ENCODE assay signal across 39 cellular contexts in the genomic region with DNA sequence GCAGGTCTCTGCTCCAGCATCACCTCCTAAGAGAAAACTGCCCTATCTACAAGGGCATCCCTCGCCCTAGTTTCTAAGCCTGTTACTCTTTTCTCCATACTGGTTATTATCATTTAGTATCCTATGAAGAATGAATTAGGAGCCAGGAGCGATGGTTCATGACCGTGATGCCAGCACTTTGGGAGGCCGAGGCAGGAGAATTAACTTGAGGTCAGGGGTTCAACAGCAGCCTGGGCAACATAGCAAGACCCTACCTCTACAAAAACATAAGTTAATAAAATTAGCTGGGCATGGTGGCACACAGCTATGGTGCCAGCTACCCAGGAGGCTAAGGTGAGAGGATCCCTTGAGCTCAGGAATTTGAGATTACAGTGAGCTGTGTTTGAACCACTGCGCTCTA.
"Had no signal": no experiment of that assay in that cellular context is flagged by ENCODE, and none has a peak within 500 bp of the region (broad histone marks: within the 10 kb centered on the region; RNA-seq: fewer than 3 reads in every experiment).

No MANE protein-coding gene starts in this region.

- H3K9me3 ChIP-seq: ascending aorta had no signal

- H3K27ac Mint-ChIP-seq: activated CD4-positive, alpha-beta memory T cell treated with anti-CD3 and anti-CD28 coated beads, Interleukin-2, amount 10 ng/mL, durations not matched to agents 7 days and 5 days; activated CD4-positive, alpha-beta T cell treated with anti-CD3 and anti-CD28 coated beads for 36 hours; activated CD4-positive, alpha-beta T cell treated with anti-CD3 and anti-CD28 coated beads, Interleukin-2, amount 10 ng/mL, durations not matched to agents 7 days and 5 days; activated CD8-positive, alpha-beta memory T cell treated with anti-CD3 and anti-CD28 coated beads, Interleukin-2, amount 10 ng/mL, durations not matched to agents 7 days and 5 days; activated CD8-positive, alpha-beta T cell treated with anti-CD3 and anti-CD28 coated beads, Interleukin-2, amount 10 ng/mL, durations not matched to agents 7 days and 5 days; activated naive CD4-positive, alpha-beta T cell treated with anti-CD3 and anti-CD28 coated beads, Interleukin-2, amount 10 ng/mL, durations not matched to agents 7 days and 5 days; activated naive CD4-positive, alpha-beta T cell treated with anti-CD3 and anti-CD28 coated beads, Interleukin-2, amount 50 U/mL, for 24 hours; activated naive CD8-positive, alpha-beta T cell; activated naive CD8-positive, alpha-beta T cell treated with anti-CD3 and anti-CD28 coated beads, Interleukin-2, amount 10 ng/mL, durations not matched to agents 7 days and 5 days; activated naive CD8-positive, alpha-beta T cell treated with anti-CD3 and anti-CD28 coated beads, Interleukin-2, amount 50 U/mL, for 24 hours; activated T-cell treated with anti-CD3 and anti-CD28 coated beads, Interleukin-2, amount 50 U/mL, for 24 hours; activated T-helper 2 cell treated with anti-CD3 and anti-CD28 coated beads, Interferon-gamma antibody, Interleukin-2, Interleukin-4, amounts not matched to agents 10 μg/mL and 5 μg/mL and 100 μg/mL, durations not matched to agents 14 hours and 24 hours and 36 hours; brain; T-helper 1 cell treated with Interleukin-12 subunit alpha and Interleukin-12 subunit beta and Interleukin-4 antibody, amounts not matched to agents 30 μg/mL and 1 μg/mL, for 36 hours; T-helper 2 cell treated with Interferon-gamma antibody and Interleukin-4, amounts not matched to agents 5 μg/mL and 100 μg/mL, for 36 hours had no signal

- ATAC-seq: activated CD4-positive, alpha-beta T cell treated with anti-CD3 and anti-CD28 coated beads for 36 hours; activated CD4-positive, CD25-positive, alpha-beta regulatory T cell treated with anti-CD3 and anti-CD28 coated beads, Interleukin-2, amount 50 U/mL, for 24 hours; activated CD8-positive, alpha-beta memory T cell treated with anti-CD3 and anti-CD28 coated beads, Interleukin-2, amount 10 ng/mL, durations not matched to agents 7 days and 5 days; activated CD8-positive, alpha-beta T cell treated with anti-CD3 and anti-CD28 coated beads, Interleukin-2, amount 10 ng/mL, durations not matched to agents 7 days and 5 days; activated naive CD8-positive, alpha-beta T cell treated with anti-CD3 and anti-CD28 coated beads, Interleukin-2, amount 50 U/mL, for 24 hours had no signal

- H3K4me1 ChIP-seq: ascending aorta had no signal

- DNase-seq: activated CD4-positive, alpha-beta memory T cell treated with anti-CD3 and anti-CD28 coated beads, Interleukin-2, amount 10 ng/mL, durations not matched to agents 7 days and 5 days; activated CD4-positive, alpha-beta T cell treated with anti-CD3 and anti-CD28 coated beads for 1 hour; activated CD4-positive, alpha-beta T cell treated with anti-CD3 and anti-CD28 coated beads for 36 hours; activated CD4-positive, alpha-beta T cell treated with anti-CD3 and anti-CD28 coated beads for 48 hours; activated CD4-positive, alpha-beta T cell treated with anti-CD3 and anti-CD28 coated beads, Interleukin-2, amount 10 ng/mL, durations not matched to agents 7 days and 5 days; activated CD4-positive, alpha-beta T cell treated with anti-CD3 and anti-CD28 coated beads, Interleukin-2, amount 50 U/mL, for 48 hours; activated CD4-positive, CD25-positive, alpha-beta regulatory T cell; activated CD8-positive, alpha-beta memory T cell treated with anti-CD3 and anti-CD28 coated beads for 24 hours; activated CD8-positive, alpha-beta memory T cell treated with anti-CD3 and anti-CD28 coated beads, Interleukin-2, amount 10 ng/mL, durations not matched to agents 7 days and 5 days; activated CD8-positive, alpha-beta memory T cell treated with anti-CD3 and anti-CD28 coated beads, Interleukin-2, amount 50 U/mL, for 48 hours; activated CD8-positive, alpha-beta T cell treated with anti-CD3 and anti-CD28 coated beads, Interleukin-2, amount 10 ng/mL, durations not matched to agents 7 days and 5 days; activated effector memory CD4-positive, alpha-beta T cell treated with Interleukin-2 at 50 U/mL for 16 hours; activated gamma-delta T cell; activated naive CD4-positive, alpha-beta T cell treated with anti-CD3 and anti-CD28 coated beads, Interleukin-2, amount 10 ng/mL, durations not matched to agents 7 days and 5 days; activated naive CD4-positive, alpha-beta T cell treated with Interleukin-2 at 50 U/mL for 16 hours; activated naive CD8-positive, alpha-beta T cell treated with anti-CD3 and anti-CD28 coated beads, Interleukin-2, amount 10 ng/mL, durations not matched to agents 7 days and 5 days; activated naive CD8-positive, alpha-beta T cell treated with anti-CD3 and anti-CD28 coated beads, Interleukin-2, amount 50 U/mL, for 24 hours; activated T-cell treated with anti-CD3 and anti-CD28 coated beads, Interleukin-2, amount 50 U/mL, for 24 hours; activated T-cell treated with anti-CD3 and anti-CD28 coated beads, Interleukin-2, amount 50 U/mL, for 48 hours; amygdala; anterior cingulate cortex; caudate nucleus; cerebellar nuclear complex; T-helper 1 cell; T-helper 2 cell; T-helper 9 cell had no signal

- H3K27ac ChIP-seq: ascending aorta, cardiac muscle cell, VCaP had no signal

- FAIRE-seq: bronchial epithelial cell, TTC549 had no signal

- H3K27me3 Mint-ChIP-seq: activated CD4-positive, alpha-beta memory T cell treated with anti-CD3 and anti-CD28 coated beads, Interleukin-2, amount 10 ng/mL, durations not matched to agents 7 days and 5 days; activated CD4-positive, alpha-beta T cell treated with anti-CD3 and anti-CD28 coated beads for 36 hours; activated CD4-positive, alpha-beta T cell treated with anti-CD3 and anti-CD28 coated beads, Interleukin-2, amount 10 ng/mL, durations not matched to agents 7 days and 5 days; activated CD8-positive, alpha-beta memory T cell treated with anti-CD3 and anti-CD28 coated beads, Interleukin-2, amount 10 ng/mL, durations not matched to agents 7 days and 5 days; activated naive CD4-positive, alpha-beta T cell treated with anti-CD3 and anti-CD28 coated beads, Interleukin-2, amount 10 ng/mL, durations not matched to agents 7 days and 5 days; activated naive CD4-positive, alpha-beta T cell treated with anti-CD3 and anti-CD28 coated beads, Interleukin-2, amount 50 U/mL, for 24 hours; activated naive CD8-positive, alpha-beta T cell; activated naive CD8-positive, alpha-beta T cell treated with anti-CD3 and anti-CD28 coated beads, Interleukin-2, amount 10 ng/mL, durations not matched to agents 7 days and 5 days; activated naive CD8-positive, alpha-beta T cell treated with anti-CD3 and anti-CD28 coated beads, Interleukin-2, amount 50 U/mL, for 24 hours; activated T-cell treated with anti-CD3 and anti-CD28 coated beads, Interleukin-2, amount 50 U/mL, for 24 hours; brain; central memory CD8-positive, alpha-beta T cell had no signal

- H3K4me1 Mint-ChIP-seq: activated CD4-positive, alpha-beta memory T cell treated with anti-CD3 and anti-CD28 coated beads, Interleukin-2, amount 10 ng/mL, durations not matched to agents 7 days and 5 days; activated CD4-positive, alpha-beta T cell treated with anti-CD3 and anti-CD28 coated beads for 36 hours; brain; central memory CD8-positive, alpha-beta T cell had no signal

- H3K9me3 Mint-ChIP-seq: activated CD4-positive, alpha-beta memory T cell treated with anti-CD3 and anti-CD28 coated beads, Interleukin-2, amount 10 ng/mL, durations not matched to agents 7 days and 5 days; activated CD4-positive, alpha-beta T cell treated with anti-CD3 and anti-CD28 coated beads, Interleukin-2, amount 10 ng/mL, durations not matched to agents 7 days and 5 days; activated naive CD4-positive, alpha-beta T cell treated with anti-CD3 and anti-CD28 coated beads, Interleukin-2, amount 10 ng/mL, durations not matched to agents 7 days and 5 days; activated naive CD4-positive, alpha-beta T cell treated with anti-CD3 and anti-CD28 coated beads, Interleukin-2, amount 50 U/mL, for 24 hours; activated naive CD8-positive, alpha-beta T cell treated with anti-CD3 and anti-CD28 coated beads, Interleukin-2, amount 10 ng/mL, durations not matched to agents 7 days and 5 days; activated naive CD8-positive, alpha-beta T cell treated with anti-CD3 and anti-CD28 coated beads, Interleukin-2, amount 50 U/mL, for 24 hours; activated T-cell treated with anti-CD3 and anti-CD28 coated beads, Interleukin-2, amount 50 U/mL, for 24 hours; activated T-helper 2 cell treated with anti-CD3 and anti-CD28 coated beads, Interferon-gamma antibody, Interleukin-2, Interleukin-4, amounts not matched to agents 10 μg/mL and 5 μg/mL and 100 μg/mL, durations not matched to agents 14 hours and 24 hours and 36 hours; brain; central memory CD8-positive, alpha-beta T cell; T-helper 1 cell treated with Interleukin-12 subunit alpha and Interleukin-12 subunit beta and Interleukin-4 antibody, amounts not matched to agents 30 μg/mL and 1 μg/mL, for 36 hours; T-helper 2 cell treated with Interferon-gamma antibody and Interleukin-4, amounts not matched to agents 5 μg/mL and 100 μg/mL, for 36 hours had no signal

- H3K27me3 ChIP-seq: ascending aorta, cardiac muscle cell had no signal

- H3K4me3 Mint-ChIP-seq: activated CD4-positive, alpha-beta memory T cell treated with anti-CD3 and anti-CD28 coated beads, Interleukin-2, amount 10 ng/mL, durations not matched to agents 7 days and 5 days; activated CD4-positive, alpha-beta T cell treated with anti-CD3 and anti-CD28 coated beads for 36 hours; activated CD4-positive, alpha-beta T cell treated with anti-CD3 and anti-CD28 coated beads, Interleukin-2, amount 10 ng/mL, durations not matched to agents 7 days and 5 days; activated CD8-positive, alpha-beta memory T cell treated with anti-CD3 and anti-CD28 coated beads, Interleukin-2, amount 10 ng/mL, durations not matched to agents 7 days and 5 days; activated CD8-positive, alpha-beta T cell treated with anti-CD3 and anti-CD28 coated beads, Interleukin-2, amount 10 ng/mL, durations not matched to agents 7 days and 5 days; activated naive CD4-positive, alpha-beta T cell treated with anti-CD3 and anti-CD28 coated beads, Interleukin-2, amount 10 ng/mL, durations not matched to agents 7 days and 5 days; activated naive CD4-positive, alpha-beta T cell treated with anti-CD3 and anti-CD28 coated beads, Interleukin-2, amount 50 U/mL, for 24 hours; activated naive CD8-positive, alpha-beta T cell; activated naive CD8-positive, alpha-beta T cell treated with anti-CD3 and anti-CD28 coated beads, Interleukin-2, amount 10 ng/mL, durations not matched to agents 7 days and 5 days; activated naive CD8-positive, alpha-beta T cell treated with anti-CD3 and anti-CD28 coated beads, Interleukin-2, amount 50 U/mL, for 24 hours; activated T-cell treated with anti-CD3 and anti-CD28 coated beads, Interleukin-2, amount 50 U/mL, for 24 hours; brain; central memory CD8-positive, alpha-beta T cell; T-helper 1 cell treated with Interleukin-12 subunit alpha and Interleukin-12 subunit beta and Interleukin-4 antibody, amounts not matched to agents 30 μg/mL and 1 μg/mL, for 36 hours; T-helper 2 cell treated with Interferon-gamma antibody and Interleukin-4, amounts not matched to agents 5 μg/mL and 100 μg/mL, for 36 hours had no signal

- H3K4me3 ChIP-seq: ascending aorta, cardiac muscle cell had no signal
